Comparison of ENCODE assay signal across 1 cellular context in the genomic region with DNA sequence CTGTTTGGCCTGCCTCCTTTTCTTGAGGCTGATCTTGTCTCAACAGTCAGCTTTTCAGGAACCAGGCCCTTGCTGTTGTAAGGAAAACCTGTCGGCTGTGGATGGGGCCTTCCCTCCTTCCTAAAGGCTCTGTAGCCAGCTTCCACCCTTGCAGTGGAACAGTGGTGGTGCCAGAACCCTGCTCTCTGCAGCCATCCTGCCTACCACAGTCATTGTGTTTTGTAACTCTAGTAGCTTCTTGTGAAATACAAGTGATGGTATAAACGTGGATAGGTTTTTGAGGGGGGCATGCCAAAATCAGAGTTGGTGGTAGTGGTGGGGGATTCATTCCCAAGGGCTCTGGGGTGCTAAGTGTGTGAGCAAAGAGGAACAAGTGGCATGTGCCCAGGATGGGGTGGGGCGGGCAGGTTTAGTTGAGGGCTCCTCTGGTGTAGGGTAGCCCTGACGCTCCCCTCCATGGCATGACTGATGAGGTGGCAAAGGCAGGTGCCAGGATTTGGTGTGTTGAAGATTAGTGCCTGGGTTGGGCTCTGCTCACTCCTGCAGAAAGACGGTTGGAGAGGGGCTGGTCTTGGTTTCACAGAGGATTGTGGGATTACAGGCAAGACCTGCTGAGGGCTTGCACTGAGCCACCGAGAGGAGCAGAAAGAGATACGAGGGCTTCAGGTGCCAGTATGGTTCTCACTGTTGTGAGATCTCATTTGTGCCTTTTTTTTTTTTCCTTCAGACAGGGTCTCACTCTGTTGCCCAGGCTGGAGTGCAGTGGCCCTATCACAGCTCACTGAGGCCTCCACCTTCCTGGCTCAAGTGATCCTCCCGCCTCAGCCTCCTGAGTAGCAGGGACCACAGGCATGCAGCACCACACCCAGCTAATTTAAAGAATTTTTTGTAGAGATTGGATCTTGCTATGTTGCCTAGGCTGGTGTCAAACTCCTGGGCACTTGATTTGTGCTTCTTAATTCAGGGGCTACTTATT.
TF ChIP-seq lines count a peak whose summit lies in the region.

No MANE protein-coding gene starts in this region.

TF ChIP-seq in HepG2, 621 proteins besides CTCF, POLR2A, EP300 and RAD21 (continued from another document):
- peak; percentile 50; the same call in 1 of the 2 replicates for TF ChIP-seq ZNF121 (CRISPR knock-in tag; IDR thresholded peaks at IDR 0.05)
- 0 out of 2 replicates have a peak, but pooled peaks have one; percentile 30 for TF ChIP-seq CEBPG (CRISPR knock-in tag; IDR thresholded peaks at IDR 0.05)
- TF ChIP-seq PAWR (CRISPR knock-in tag; IDR thresholded peaks at IDR 0.05; ENCODE audit: borderline replicate concordance), result no peak
- no peak for TF ChIP-seq RBFOX2 (IDR thresholded peaks at IDR 0.05; ENCODE audit: low read depth, low read length)
- no peak for TF ChIP-seq IRF2 (CRISPR knock-in tag; IDR thresholded peaks at IDR 0.05)
- TF ChIP-seq CEBPB (IDR thresholded peaks at IDR 0.05; ENCODE audit: borderline replicate concordance, low read depth, low read length), result peak; percentile 47; the same call in 1 of the 2 replicates
- no peak for TF ChIP-seq PHF20 (CRISPR knock-in tag; IDR thresholded peaks at IDR 0.05)
- TF ChIP-seq MLLT10 (CRISPR knock-in tag; IDR thresholded peaks at IDR 0.05), result no peak
- no peak for TF ChIP-seq POLR2AphosphoS5 (IDR thresholded peaks at IDR 0.05; ENCODE audit: low read depth, low read length)
- TF ChIP-seq KLF13 (CRISPR knock-in tag; IDR thresholded peaks at IDR 0.05), result no peak
- TF ChIP-seq SMAD1 (CRISPR knock-in tag; IDR thresholded peaks at IDR 0.05; ENCODE audit: borderline replicate concordance, low read depth), result no peak
- TF ChIP-seq, protein P1, sequence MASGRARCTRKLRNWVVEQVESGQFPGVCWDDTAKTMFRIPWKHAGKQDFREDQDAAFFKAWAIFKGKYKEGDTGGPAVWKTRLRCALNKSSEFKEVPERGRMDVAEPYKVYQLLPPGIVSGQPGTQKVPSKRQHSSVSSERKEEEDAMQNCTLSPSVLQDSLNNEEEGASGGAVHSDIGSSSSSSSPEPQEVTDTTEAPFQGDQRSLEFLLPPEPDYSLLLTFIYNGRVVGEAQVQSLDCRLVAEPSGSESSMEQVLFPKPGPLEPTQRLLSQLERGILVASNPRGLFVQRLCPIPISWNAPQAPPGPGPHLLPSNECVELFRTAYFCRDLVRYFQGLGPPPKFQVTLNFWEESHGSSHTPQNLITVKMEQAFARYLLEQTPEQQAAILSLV (CRISPR knock-in tag; IDR thresholded peaks at IDR 0.05; ENCODE audit: borderline replicate concordance), result no peak
- TF ChIP-seq, protein P2, sequence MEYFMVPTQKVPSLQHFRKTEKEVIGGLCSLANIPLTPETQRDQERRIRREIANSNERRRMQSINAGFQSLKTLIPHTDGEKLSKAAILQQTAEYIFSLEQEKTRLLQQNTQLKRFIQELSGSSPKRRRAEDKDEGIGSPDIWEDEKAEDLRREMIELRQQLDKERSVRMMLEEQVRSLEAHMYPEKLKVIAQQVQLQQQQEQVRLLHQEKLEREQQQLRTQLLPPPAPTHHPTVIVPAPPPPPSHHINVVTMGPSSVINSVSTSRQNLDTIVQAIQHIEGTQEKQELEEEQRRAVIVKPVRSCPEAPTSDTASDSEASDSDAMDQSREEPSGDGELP (IDR thresholded peaks at IDR 0.05; ENCODE audit: borderline replicate concordance, low read depth), result no peak
- TF ChIP-seq XBP1 (CRISPR knock-in tag; IDR thresholded peaks at IDR 0.05), result no peak
- TF ChIP-seq, protein P3, sequence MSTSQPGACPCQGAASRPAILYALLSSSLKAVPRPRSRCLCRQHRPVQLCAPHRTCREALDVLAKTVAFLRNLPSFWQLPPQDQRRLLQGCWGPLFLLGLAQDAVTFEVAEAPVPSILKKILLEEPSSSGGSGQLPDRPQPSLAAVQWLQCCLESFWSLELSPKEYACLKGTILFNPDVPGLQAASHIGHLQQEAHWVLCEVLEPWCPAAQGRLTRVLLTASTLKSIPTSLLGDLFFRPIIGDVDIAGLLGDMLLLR (CRISPR knock-in tag; IDR thresholded peaks at IDR 0.05), result no peak
- TF ChIP-seq SP2 (CRISPR knock-in tag; IDR thresholded peaks at IDR 0.05), result no peak
- no peak for TF ChIP-seq JDP2 (CRISPR knock-in tag; IDR thresholded peaks at IDR 0.05; ENCODE audit: borderline replicate concordance)
- TF ChIP-seq SNAPC5 (CRISPR knock-in tag; IDR thresholded peaks at IDR 0.05; ENCODE audit: borderline replicate concordance), result no peak
- no peak for TF ChIP-seq SNAPC4 (CRISPR knock-in tag; IDR thresholded peaks at IDR 0.05)
- TF ChIP-seq ZNF841 (CRISPR knock-in tag; IDR thresholded peaks at IDR 0.05; ENCODE audit: borderline replicate concordance), result no peak
- no peak for TF ChIP-seq HNRNPUL1 (IDR thresholded peaks at IDR 0.05; ENCODE audit: low read depth, low read length)
- TF ChIP-seq, protein P4, sequence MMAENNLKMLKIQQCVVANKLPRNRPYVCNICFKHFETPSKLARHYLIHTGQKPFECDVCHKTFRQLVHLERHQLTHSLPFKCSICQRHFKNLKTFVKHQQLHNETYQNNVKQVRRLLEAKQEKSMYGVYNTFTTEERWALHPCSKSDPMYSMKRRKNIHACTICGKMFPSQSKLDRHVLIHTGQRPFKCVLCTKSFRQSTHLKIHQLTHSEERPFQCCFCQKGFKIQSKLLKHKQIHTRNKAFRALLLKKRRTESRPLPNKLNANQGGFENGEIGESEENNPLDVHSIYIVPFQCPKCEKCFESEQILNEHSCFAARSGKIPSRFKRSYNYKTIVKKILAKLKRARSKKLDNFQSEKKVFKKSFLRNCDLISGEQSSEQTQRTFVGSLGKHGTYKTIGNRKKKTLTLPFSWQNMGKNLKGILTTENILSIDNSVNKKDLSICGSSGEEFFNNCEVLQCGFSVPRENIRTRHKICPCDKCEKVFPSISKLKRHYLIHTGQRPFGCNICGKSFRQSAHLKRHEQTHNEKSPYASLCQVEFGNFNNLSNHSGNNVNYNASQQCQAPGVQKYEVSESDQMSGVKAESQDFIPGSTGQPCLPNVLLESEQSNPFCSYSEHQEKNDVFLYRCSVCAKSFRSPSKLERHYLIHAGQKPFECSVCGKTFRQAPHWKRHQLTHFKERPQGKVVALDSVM (CRISPR knock-in tag; IDR thresholded peaks at IDR 0.05), result peak; percentile 86
- no peak for TF ChIP-seq HNF1B (CRISPR knock-in tag; IDR thresholded peaks at IDR 0.05)
- TF ChIP-seq PHF8 (CRISPR knock-in tag; IDR thresholded peaks at IDR 0.05), result no peak
- no peak for TF ChIP-seq NPAS2 (CRISPR knock-in tag; IDR thresholded peaks at IDR 0.05; ENCODE audit: borderline replicate concordance)
- TF ChIP-seq CBX1 (IDR thresholded peaks at IDR 0.05; ENCODE audit: low read depth), result no peak
